21 cellular contexts compared by ENCODE assay signal in genomic region chr10:77266242-77266641, GRCh38.
DNase-seq lines count a peak whose midpoint lies in the region; ATAC-seq, FAIRE-seq and TF ChIP-seq lines count a peak whose summit lies in the region.
"Had no signal": no experiment of that assay in that cellular context is flagged by ENCODE, and none has a peak within 500 bp of the region (broad histone marks: within the 10 kb centered on the region; RNA-seq: fewer than 3 reads in every experiment).

No MANE protein-coding gene starts in this region.

- H3K36me3 ChIP-seq in right lobe of liver (no peaks in the 10 kb centered on the region), HepG2 (replicated peaks in 1 of 2; ENCODE audit: control insufficient read depth in 1 of 2, insufficient read depth in 2 of 2, low read length in 2 of 2) (no peaks in the 10 kb centered on the region), body of pancreas (replicated peaks in 1 of 2; ENCODE audit: insufficient read depth in 1 of 2, low read depth in 2 of 2) (no peaks in the 10 kb centered on the region), rectal smooth muscle tissue (ENCODE audit: control insufficient read depth, insufficient read depth, low read length) (no peaks in the 10 kb centered on the region), uterus (no peaks in the 10 kb centered on the region), smooth muscle cell (ENCODE audit: low read depth) (no peaks in the 10 kb centered on the region), PC-3 (ENCODE audit: low read depth, low read length) (no peaks in the 10 kb centered on the region)

- 36% methylated on average over 2 of the region's 2 CpGs for WGBS in right lobe of liver (ENCODE audit: insufficient coverage, low coverage, low lambda C conversion rate, missing lambda C conversion rate)
- WGBS in HepG2 (ENCODE audit: low lambda C conversion rate) = 0% methylated on average over 2 of the region's 2 CpGs
- 24 to 57% methylated on average over 2 of the region's 2 CpGs for WGBS in body of pancreas, 2 donors
- WGBS in smooth muscle cell (ENCODE audit: low lambda C conversion rate) = 95% methylated on average over 2 of the region's 2 CpGs

- TF ChIP-seq POLR2A in right lobe of liver (IDR thresholded peaks at IDR 0.05) (no peak), HepG2 (IDR thresholded peaks at IDR 0.05; ENCODE audit: insufficient read depth in 1 of 2, low read depth in 2 of 2, low read length in 2 of 2) (no peak), body of pancreas (IDR thresholded peaks at IDR 0.05) (no peak), uterus (IDR thresholded peaks at IDR 0.05) (no peak)

- H3K9ac ChIP-seq in HepG2 (ENCODE audit: insufficient read depth, low read depth, low read length) = no peak overlapping the region
- no peak overlapping the region for H3K9ac ChIP-seq in rectal smooth muscle tissue (ENCODE audit: low read length)
- H3K9ac ChIP-seq in smooth muscle cell (ENCODE audit: low read depth) = no peak overlapping the region
- H3K9ac ChIP-seq in PC-3 (ENCODE audit: low read length) = no peak overlapping the region
- H3K9ac ChIP-seq: KMS-11, SK-N-SH had no signal

- peak in 1 of 3 donors; percentile 61 for DNase-seq in right lobe of liver
- DNase-seq in HepG2 (ENCODE audit: low spot score) = no peak
- DNase-seq in body of pancreas = peak in 3 of 4 donors; percentile 15 to 69 (median 58)
- no peak for DNase-seq in uterus
- DNase-seq in smooth muscle cell (lab: John Stamatoyannopoulos, UW; ENCODE audit: unreplicated experiment) = no peak
- no peak for DNase-seq in PC-3
- no peak for DNase-seq in ACHN
- DNase-seq: 8988T, NCI-H1092, NCI-H1417 treated with DMSO at 0.1 percent for 48 hours, NCI-H187, NCI-H2081 treated with DMSO at 0.1 percent for 48 hours, NCI-H524 treated with DMSO at 0.1 percent for 48 hours, NCI-H774, SK-N-SH had no signal

- TF ChIP-seq CTCF in right lobe of liver (IDR thresholded peaks at IDR 0.05) = no peak
- no peak for TF ChIP-seq CTCF in HepG2 (CRISPR knock-in tag; IDR thresholded peaks at IDR 0.05)
- TF ChIP-seq CTCF in body of pancreas (IDR thresholded peaks at IDR 0.05) = no peak
- no peak for TF ChIP-seq CTCF in uterus (IDR thresholded peaks at IDR 0.05)
- TF ChIP-seq CTCF in smooth muscle cell (IDR thresholded peaks at IDR 0.05; ENCODE audit: borderline replicate concordance, insufficient read depth, poor library complexity, severe bottlenecking) = no peak
- TF ChIP-seq CTCF in PC-3 (conservative IDR thresholded peaks at IDR 0.05; ENCODE audit: low read depth, low read length) = no peak

- H2AFZ ChIP-seq in HepG2 (ENCODE audit: low read length) (no peak overlapping the region), smooth muscle cell (ENCODE audit: low read depth) (no peak overlapping the region), PC-3 (ENCODE audit: low read length) (no peak overlapping the region)

- CTCF ChIA-PET in HepG2 (lab: Yijun Ruan, JAX; ENCODE audit: low intra/inter-chr PET ratio, low total read pairs) = no interaction called here
- CTCF ChIA-PET in PC-3 (lab: Charles Lee) = no interaction called here

- H3K4me1 ChIP-seq in right lobe of liver (peaks cover 0 to 30% (median 6%) of the 10 kb centered on the region in 4 donors), HepG2 (ENCODE audit: insufficient read depth, low read length) (no peaks in the 10 kb centered on the region), body of pancreas (peaks cover 4% of the 10 kb centered on the region), rectal smooth muscle tissue (ENCODE audit: control insufficient read depth, insufficient read depth, low read length) (peaks cover 18% of the 10 kb centered on the region), uterus (no peaks in the 10 kb centered on the region), smooth muscle cell (ENCODE audit: low read depth) (peaks cover 9% of the 10 kb centered on the region), PC-3 (ENCODE audit: insufficient read depth, low read length) (peaks cover 11% of the 10 kb centered on the region)

- H3K9me3 ChIP-seq in right lobe of liver = no peaks in the 10 kb centered on the region
- H3K9me3 ChIP-seq in HepG2 (ENCODE audit: low read length) = no peaks in the 10 kb centered on the region
- no peaks in the 10 kb centered on the region for H3K9me3 ChIP-seq in body of pancreas
- no peaks in the 10 kb centered on the region for H3K9me3 ChIP-seq in uterus
- H3K9me3 ChIP-seq in smooth muscle cell (replicated peaks; ENCODE audit: low read depth) = no peaks in the 10 kb centered on the region
- H3K9me3 ChIP-seq in PC-3 (ENCODE audit: low read length) = no peaks in the 10 kb centered on the region
- H3K9me3 ChIP-seq: SK-N-SH had no signal

- BruUV-seq in HepG2 (replicated peaks; lab: Mats Ljungman, UMichigan) = no TSS peak
- no TSS peak for BruUV-seq in PC-3 (replicated peaks; lab: Mats Ljungman, UMichigan)

- TF ChIP-seq RAD21 in HepG2 (CRISPR knock-in tag; IDR thresholded peaks at IDR 0.05) = no peak

- H3K4me2 ChIP-seq in HepG2 (ENCODE audit: low read depth, low read length) (no peak overlapping the region), smooth muscle cell (no peak overlapping the region), PC-3 (ENCODE audit: low read length) (no peak overlapping the region)
- H3K4me2 ChIP-seq: KMS-11, SK-N-SH had no signal

- H3K27me3 ChIP-seq in right lobe of liver = no peaks in the 10 kb centered on the region
- no peaks in the 10 kb centered on the region for H3K27me3 ChIP-seq in HepG2 (ENCODE audit: control insufficient read depth in 1 of 2, insufficient read depth in 2 of 2, low read length in 2 of 2)
- no peaks in the 10 kb centered on the region for H3K27me3 ChIP-seq in body of pancreas
- H3K27me3 ChIP-seq in rectal smooth muscle tissue (ENCODE audit: control insufficient read depth, insufficient read depth, low read length) = no peaks in the 10 kb centered on the region
- no peaks in the 10 kb centered on the region for H3K27me3 ChIP-seq in uterus
- H3K27me3 ChIP-seq in smooth muscle cell (ENCODE audit: low read depth) = no peaks in the 10 kb centered on the region
- no peaks in the 10 kb centered on the region for H3K27me3 ChIP-seq in PC-3 (ENCODE audit: low read length)

- no peaks in the 10 kb centered on the region for H4K20me1 ChIP-seq in HepG2 (ENCODE audit: insufficient read depth, low read length)
- no peaks in the 10 kb centered on the region for H4K20me1 ChIP-seq in smooth muscle cell (ENCODE audit: low read depth)
- H4K20me1 ChIP-seq in PC-3 (ENCODE audit: low read length) = no peaks in the 10 kb centered on the region

- H3K9me2 ChIP-seq in PC-3 (replicated peaks; ENCODE audit: low read length) = no peaks in the 10 kb centered on the region
- H3K9me2 ChIP-seq: SK-N-SH had no signal

- FAIRE-seq in HepG2 (lab: Jason Lieb, UNC) = no peak
- FAIRE-seq: G401.6, GM12878, H1 had no signal

- intact Hi-C loops in right lobe of liver (cut with DNase I) (no loop called here), HepG2 (cut with micrococcal nuclease; ENCODE audit: unreplicated experiment) (no loop called here), body of pancreas (cut with DNase I) (no loop called here), uterus (cut with DNase I; ENCODE audit: low total_unique reads) (no loop called here), PC-3 (cut with micrococcal nuclease) (no loop called here)

- ATAC-seq in right lobe of liver (peak in 3 of 4 donors; percentile 60 to 77 (median 62)), HepG2 (no peak), body of pancreas (no peak), PC-3 (no peak)
- ATAC-seq: GM12878, HCT116 had no signal

- H3F3A ChIP-seq in smooth muscle cell (ENCODE audit: low read depth) (no peaks in the 10 kb centered on the region), PC-3 (ENCODE audit: low read length, unreplicated experiment) (no peaks in the 10 kb centered on the region)

- in situ Hi-C loops in HepG2 (cut with HindIII; ENCODE audit: extremely low pct_ligation_motif_present, low pct_unique_long_range_greater_than_20kb) = no loop called here
- in situ Hi-C loops in ACHN (cut with HindIII; ENCODE audit: low pct_ligation_motif_present, low pct_unique_long_range_greater_than_20kb, low sequenced_read_pairs) = no loop called here

- no peaks in the 10 kb centered on the region for H3K79me2 ChIP-seq in HepG2 (ENCODE audit: insufficient read depth, low read length)
- H3K79me2 ChIP-seq in smooth muscle cell (ENCODE audit: low read depth) = no peaks in the 10 kb centered on the region
- H3K79me2 ChIP-seq in PC-3 (ENCODE audit: low read length) = no peaks in the 10 kb centered on the region

- TF ChIP-seq EP300 in HepG2 (IDR thresholded peaks at IDR 0.05; ENCODE audit: low read depth in 2 of 2, low read length in 2 of 2) (no peak), HepG2 (CRISPR knock-in tag; IDR thresholded peaks at IDR 0.05; ENCODE audit: borderline replicate concordance) (no peak)

- H3K27ac ChIP-seq in right lobe of liver (no peak overlapping the region), HepG2 (ENCODE audit: extremely low read length, insufficient read depth, low read length) (no peak overlapping the region), body of pancreas (no peak overlapping the region), rectal smooth muscle tissue (ENCODE audit: low read depth, low read length) (peak overlapping the region; percentile 5), uterus (peak overlapping the region; percentile 15 to 48), smooth muscle cell (ENCODE audit: low read depth) (no peak overlapping the region), PC-3 (ENCODE audit: low read length) (no peak overlapping the region)
- H3K27ac ChIP-seq: KMS-11 had no signal

- POLR2A ChIA-PET in HepG2 (lab: Yijun Ruan, JAX) = no interaction called here
- POLR2A ChIA-PET in PC-3 (lab: Charles Lee; ENCODE audit: unreplicated experiment) = interaction anchor here (0.6 kb wide), 1 partner anchor 26 kb away, joined by 3 read pairs; no protein-coding TSS in a partner anchor

- H3K4me3 ChIP-seq in right lobe of liver = no peak overlapping the region
- no peak overlapping the region for H3K4me3 ChIP-seq in HepG2 (replicated peaks in 1 of 3; ENCODE audit: insufficient read depth in 1 of 3, low read depth in 2 of 3, low read length in 3 of 3)
- no peak overlapping the region for H3K4me3 ChIP-seq in body of pancreas
- no peak overlapping the region for H3K4me3 ChIP-seq in rectal smooth muscle tissue (ENCODE audit: low read length)
- H3K4me3 ChIP-seq in uterus = no peak overlapping the region
- H3K4me3 ChIP-seq in smooth muscle cell = no peak overlapping the region
- no peak overlapping the region for H3K4me3 ChIP-seq in PC-3 (ENCODE audit: low read length)
- H3K4me3 ChIP-seq: GM12878 had no signal

TF ChIP-seq in HepG2, 621 proteins besides CTCF, POLR2A, EP300 and RAD21:
- no peak for TF ChIP-seq ZNF383 (CRISPR knock-in tag; IDR thresholded peaks at IDR 0.05; ENCODE audit: borderline replicate concordance)

Comparison
In these comparisons a context has a peak if more than half of its experiments do, and no peak if none do; other contexts are left out.
1. ATAC-seq: peak in right lobe of liver (3 of 4); none in HepG2 (single experiment), body of pancreas (single experiment) and PC-3 (single experiment).
2. DNase-seq: peak in body of pancreas (3 of 4); none in HepG2 (single experiment), uterus (0 of 2), smooth muscle cell (single experiment), PC-3 (single experiment) and ACHN (single experiment).
3. H3K27ac ChIP-seq: peak in rectal smooth muscle tissue (single experiment) and uterus (2 of 2); none in right lobe of liver (0 of 3), HepG2 (single experiment), body of pancreas (0 of 4), smooth muscle cell (single experiment) and PC-3 (single experiment).